ENCODE assay signal across 1 cellular context in genomic region chr20:63006611-63007471, GRCh38.
TF ChIP-seq lines count a peak whose summit lies in the region.

TSS of gene BHLHE23 (minus strand) at chr20:63006964. CDS start at chr20:63006774, 190 bp downstream.

TF ChIP-seq in GM12878, 131 proteins besides CTCF, POLR2A, EP300 and RAD21 (continued from another document):
- TF ChIP-seq IRF4 (IDR thresholded peaks at IDR 0.05; ENCODE audit: low read depth, low read length) = no peak
- no peak for TF ChIP-seq SMAD1 (IDR thresholded peaks at IDR 0.05; ENCODE audit: low read depth, partially characterized antibody)
- no peak for TF ChIP-seq HDGF (IDR thresholded peaks at IDR 0.05)
- no peak for TF ChIP-seq ATF2 (IDR thresholded peaks at IDR 0.05; ENCODE audit: low read length)
- TF ChIP-seq KAT2A (conservative IDR thresholded peaks at IDR 0.05; ENCODE audit: control insufficient read depth, low read depth, low read length) = no peak
- no peak for TF ChIP-seq REST (IDR thresholded peaks at IDR 0.05; ENCODE audit: low read depth, low read length)
- no peak for TF ChIP-seq ZNF207 (IDR thresholded peaks at IDR 0.05; ENCODE audit: borderline replicate concordance)
- TF ChIP-seq CREB1 (IDR thresholded peaks at IDR 0.05; ENCODE audit: low read depth) = no peak
- no peak for TF ChIP-seq USF1 (IDR thresholded peaks at IDR 0.05; ENCODE audit: borderline replicate concordance, extremely low read length, insufficient read depth, low read depth, low read length)
- TF ChIP-seq SUZ12 (IDR thresholded peaks at IDR 0.05; ENCODE audit: unreplicated experiment) = peak; percentile 2
- no peak for TF ChIP-seq CBX5 (IDR thresholded peaks at IDR 0.05; ENCODE audit: low read depth)
- TF ChIP-seq SP1 (IDR thresholded peaks at IDR 0.05; ENCODE audit: low read depth, low read length) = no peak
- no peak for TF ChIP-seq TAF1 (IDR thresholded peaks at IDR 0.05; ENCODE audit: borderline replicate concordance, low read depth, low read length)
- peak in 1 of 2 experiments; percentile 33; a peak in 1 of 3 replicates for TF ChIP-seq EGR1 (IDR thresholded peaks at IDR 0.05; ENCODE audit: borderline replicate concordance in 1 of 2, low read depth in 2 of 2, low read length in 2 of 2)
- TF ChIP-seq JUNB (IDR thresholded peaks at IDR 0.05) = no peak
- no peak for TF ChIP-seq RBBP5 (conservative IDR thresholded peaks at IDR 0.05)
- TF ChIP-seq CBFB (IDR thresholded peaks at IDR 0.05; ENCODE audit: low read depth) = no peak
- TF ChIP-seq HCFC1 (IDR thresholded peaks at IDR 0.05; ENCODE audit: low read length) = no peak
- TF ChIP-seq NR2F1 (conservative IDR thresholded peaks at IDR 0.05) = no peak
- no peak for TF ChIP-seq NFIC (IDR thresholded peaks at IDR 0.05; ENCODE audit: low read depth, low read length)
- no peak for TF ChIP-seq BCL11A (IDR thresholded peaks at IDR 0.05; ENCODE audit: low read depth, low read length)
- 0 out of 2 replicates have a peak, but pooled peaks have one; percentile 8 for TF ChIP-seq GATAD2B (conservative IDR thresholded peaks at IDR 0.05; ENCODE audit: low read depth)
- TF ChIP-seq EZH2 (IDR thresholded peaks at IDR 0.05; ENCODE audit: borderline replicate concordance, control insufficient read depth, low read depth, low read length) = 0 out of 2 replicates have a peak, but pooled peaks have one; percentile 15
- TF ChIP-seq HDAC6 (IDR thresholded peaks at IDR 0.05; ENCODE audit: unreplicated experiment) = no peak
